In the genomic region with DNA sequence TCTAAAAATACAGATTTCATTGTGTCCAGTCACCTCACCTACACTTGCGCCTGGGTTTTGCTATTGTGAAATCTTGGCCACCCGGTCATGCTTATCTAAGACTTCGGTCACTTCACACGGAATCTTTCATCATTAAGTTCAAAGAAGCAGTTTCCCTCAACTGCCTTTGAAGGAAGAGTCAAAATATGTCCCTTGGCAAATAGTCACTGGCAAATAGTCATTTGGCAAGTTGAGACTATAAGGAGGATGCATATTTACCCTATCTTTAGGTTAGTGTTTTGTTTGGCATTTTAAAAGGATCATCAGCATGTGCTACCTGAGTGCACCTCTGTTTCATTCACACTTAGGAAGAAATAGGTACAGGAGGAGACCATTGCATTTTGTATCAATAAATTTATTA, we compare ENCODE assay signal across 2 cellular contexts.
TF ChIP-seq lines count a peak whose summit lies in the region.

No MANE protein-coding gene starts in this region.

TF ChIP-seq in K562, 482 proteins besides CTCF, POLR2A, EP300 and RAD21 (continued from another document):
- no peak for TF ChIP-seq NR3C1 (CRISPR knock-in tag; IDR thresholded peaks at IDR 0.05)
- TF ChIP-seq ARNT (IDR thresholded peaks at IDR 0.05), result no peak
- TF ChIP-seq CEBPB (tag; IDR thresholded peaks at IDR 0.05), result peak; percentile 74
- TF ChIP-seq ZNF584 (CRISPR knock-in tag; IDR thresholded peaks at IDR 0.05; ENCODE audit: low read depth), result no peak
- TF ChIP-seq CEBPG (CRISPR knock-in tag; IDR thresholded peaks at IDR 0.05), result no peak
- peak; percentile 75 to 88 for TF ChIP-seq CEBPG (tag; conservative IDR thresholded peaks at IDR 0.05 in 1 of 2, IDR thresholded peaks at IDR 0.05 in 1 of 2)

TF ChIP-seq in HepG2, 621 proteins besides CTCF, POLR2A, EP300 and RAD21 (continued from another document and continues in another):
- TF ChIP-seq NCOA2 (CRISPR knock-in tag; IDR thresholded peaks at IDR 0.05), result peak; percentile 100
- no peak for TF ChIP-seq TAF15 (IDR thresholded peaks at IDR 0.05; ENCODE audit: low read depth, low read length, poor library complexity, severe bottlenecking)
- no peak for TF ChIP-seq ZSCAN22 (CRISPR knock-in tag; IDR thresholded peaks at IDR 0.05)
- TF ChIP-seq ZFP90 (CRISPR knock-in tag; IDR thresholded peaks at IDR 0.05; ENCODE audit: borderline replicate concordance), result no peak
- TF ChIP-seq ZNF775 (CRISPR knock-in tag; IDR thresholded peaks at IDR 0.05; ENCODE audit: borderline replicate concordance), result peak; percentile 87; the same call in 1 of the 2 replicates
- peak; percentile 98 for TF ChIP-seq CEBPG (CRISPR knock-in tag; IDR thresholded peaks at IDR 0.05)
- TF ChIP-seq IKZF4 (CRISPR knock-in tag; IDR thresholded peaks at IDR 0.05; ENCODE audit: borderline replicate concordance, low read depth, not compliant biosample characterization), result no peak
- TF ChIP-seq, protein P1, sequence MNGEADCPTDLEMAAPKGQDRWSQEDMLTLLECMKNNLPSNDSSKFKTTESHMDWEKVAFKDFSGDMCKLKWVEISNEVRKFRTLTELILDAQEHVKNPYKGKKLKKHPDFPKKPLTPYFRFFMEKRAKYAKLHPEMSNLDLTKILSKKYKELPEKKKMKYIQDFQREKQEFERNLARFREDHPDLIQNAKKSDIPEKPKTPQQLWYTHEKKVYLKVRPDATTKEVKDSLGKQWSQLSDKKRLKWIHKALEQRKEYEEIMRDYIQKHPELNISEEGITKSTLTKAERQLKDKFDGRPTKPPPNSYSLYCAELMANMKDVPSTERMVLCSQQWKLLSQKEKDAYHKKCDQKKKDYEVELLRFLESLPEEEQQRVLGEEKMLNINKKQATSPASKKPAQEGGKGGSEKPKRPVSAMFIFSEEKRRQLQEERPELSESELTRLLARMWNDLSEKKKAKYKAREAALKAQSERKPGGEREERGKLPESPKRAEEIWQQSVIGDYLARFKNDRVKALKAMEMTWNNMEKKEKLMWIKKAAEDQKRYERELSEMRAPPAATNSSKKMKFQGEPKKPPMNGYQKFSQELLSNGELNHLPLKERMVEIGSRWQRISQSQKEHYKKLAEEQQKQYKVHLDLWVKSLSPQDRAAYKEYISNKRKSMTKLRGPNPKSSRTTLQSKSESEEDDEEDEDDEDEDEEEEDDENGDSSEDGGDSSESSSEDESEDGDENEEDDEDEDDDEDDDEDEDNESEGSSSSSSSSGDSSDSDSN (CRISPR knock-in tag; IDR thresholded peaks at IDR 0.05), result no peak
- no peak for TF ChIP-seq ZNF326 (CRISPR knock-in tag; IDR thresholded peaks at IDR 0.05; ENCODE audit: borderline replicate concordance)
- TF ChIP-seq, protein P2, sequence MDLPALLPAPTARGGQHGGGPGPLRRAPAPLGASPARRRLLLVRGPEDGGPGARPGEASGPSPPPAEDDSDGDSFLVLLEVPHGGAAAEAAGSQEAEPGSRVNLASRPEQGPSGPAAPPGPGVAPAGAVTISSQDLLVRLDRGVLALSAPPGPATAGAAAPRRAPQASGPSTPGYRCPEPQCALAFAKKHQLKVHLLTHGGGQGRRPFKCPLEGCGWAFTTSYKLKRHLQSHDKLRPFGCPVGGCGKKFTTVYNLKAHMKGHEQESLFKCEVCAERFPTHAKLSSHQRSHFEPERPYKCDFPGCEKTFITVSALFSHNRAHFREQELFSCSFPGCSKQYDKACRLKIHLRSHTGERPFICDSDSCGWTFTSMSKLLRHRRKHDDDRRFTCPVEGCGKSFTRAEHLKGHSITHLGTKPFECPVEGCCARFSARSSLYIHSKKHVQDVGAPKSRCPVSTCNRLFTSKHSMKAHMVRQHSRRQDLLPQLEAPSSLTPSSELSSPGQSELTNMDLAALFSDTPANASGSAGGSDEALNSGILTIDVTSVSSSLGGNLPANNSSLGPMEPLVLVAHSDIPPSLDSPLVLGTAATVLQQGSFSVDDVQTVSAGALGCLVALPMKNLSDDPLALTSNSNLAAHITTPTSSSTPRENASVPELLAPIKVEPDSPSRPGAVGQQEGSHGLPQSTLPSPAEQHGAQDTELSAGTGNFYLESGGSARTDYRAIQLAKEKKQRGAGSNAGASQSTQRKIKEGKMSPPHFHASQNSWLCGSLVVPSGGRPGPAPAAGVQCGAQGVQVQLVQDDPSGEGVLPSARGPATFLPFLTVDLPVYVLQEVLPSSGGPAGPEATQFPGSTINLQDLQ (CRISPR knock-in tag; IDR thresholded peaks at IDR 0.05), result no peak
- TF ChIP-seq, protein P3, sequence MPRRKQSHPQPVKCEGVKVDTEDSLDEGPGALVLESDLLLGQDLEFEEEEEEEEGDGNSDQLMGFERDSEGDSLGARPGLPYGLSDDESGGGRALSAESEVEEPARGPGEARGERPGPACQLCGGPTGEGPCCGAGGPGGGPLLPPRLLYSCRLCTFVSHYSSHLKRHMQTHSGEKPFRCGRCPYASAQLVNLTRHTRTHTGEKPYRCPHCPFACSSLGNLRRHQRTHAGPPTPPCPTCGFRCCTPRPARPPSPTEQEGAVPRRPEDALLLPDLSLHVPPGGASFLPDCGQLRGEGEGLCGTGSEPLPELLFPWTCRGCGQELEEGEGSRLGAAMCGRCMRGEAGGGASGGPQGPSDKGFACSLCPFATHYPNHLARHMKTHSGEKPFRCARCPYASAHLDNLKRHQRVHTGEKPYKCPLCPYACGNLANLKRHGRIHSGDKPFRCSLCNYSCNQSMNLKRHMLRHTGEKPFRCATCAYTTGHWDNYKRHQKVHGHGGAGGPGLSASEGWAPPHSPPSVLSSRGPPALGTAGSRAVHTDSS (CRISPR knock-in tag; conservative IDR thresholded peaks at IDR 0.05), result no peak
- no peak for TF ChIP-seq HNRNPL (IDR thresholded peaks at IDR 0.05; ENCODE audit: low read depth, low read length)
- TF ChIP-seq ZNF776 (CRISPR knock-in tag; IDR thresholded peaks at IDR 0.05), result no peak
- TF ChIP-seq, protein P4, sequence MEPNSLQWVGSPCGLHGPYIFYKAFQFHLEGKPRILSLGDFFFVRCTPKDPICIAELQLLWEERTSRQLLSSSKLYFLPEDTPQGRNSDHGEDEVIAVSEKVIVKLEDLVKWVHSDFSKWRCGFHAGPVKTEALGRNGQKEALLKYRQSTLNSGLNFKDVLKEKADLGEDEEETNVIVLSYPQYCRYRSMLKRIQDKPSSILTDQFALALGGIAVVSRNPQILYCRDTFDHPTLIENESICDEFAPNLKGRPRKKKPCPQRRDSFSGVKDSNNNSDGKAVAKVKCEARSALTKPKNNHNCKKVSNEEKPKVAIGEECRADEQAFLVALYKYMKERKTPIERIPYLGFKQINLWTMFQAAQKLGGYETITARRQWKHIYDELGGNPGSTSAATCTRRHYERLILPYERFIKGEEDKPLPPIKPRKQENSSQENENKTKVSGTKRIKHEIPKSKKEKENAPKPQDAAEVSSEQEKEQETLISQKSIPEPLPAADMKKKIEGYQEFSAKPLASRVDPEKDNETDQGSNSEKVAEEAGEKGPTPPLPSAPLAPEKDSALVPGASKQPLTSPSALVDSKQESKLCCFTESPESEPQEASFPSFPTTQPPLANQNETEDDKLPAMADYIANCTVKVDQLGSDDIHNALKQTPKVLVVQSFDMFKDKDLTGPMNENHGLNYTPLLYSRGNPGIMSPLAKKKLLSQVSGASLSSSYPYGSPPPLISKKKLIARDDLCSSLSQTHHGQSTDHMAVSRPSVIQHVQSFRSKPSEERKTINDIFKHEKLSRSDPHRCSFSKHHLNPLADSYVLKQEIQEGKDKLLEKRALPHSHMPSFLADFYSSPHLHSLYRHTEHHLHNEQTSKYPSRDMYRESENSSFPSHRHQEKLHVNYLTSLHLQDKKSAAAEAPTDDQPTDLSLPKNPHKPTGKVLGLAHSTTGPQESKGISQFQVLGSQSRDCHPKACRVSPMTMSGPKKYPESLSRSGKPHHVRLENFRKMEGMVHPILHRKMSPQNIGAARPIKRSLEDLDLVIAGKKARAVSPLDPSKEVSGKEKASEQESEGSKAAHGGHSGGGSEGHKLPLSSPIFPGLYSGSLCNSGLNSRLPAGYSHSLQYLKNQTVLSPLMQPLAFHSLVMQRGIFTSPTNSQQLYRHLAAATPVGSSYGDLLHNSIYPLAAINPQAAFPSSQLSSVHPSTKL (CRISPR knock-in tag; IDR thresholded peaks at IDR 0.05), result peak; percentile 100
- TF ChIP-seq GLI4 (CRISPR knock-in tag; IDR thresholded peaks at IDR 0.05; ENCODE audit: borderline replicate concordance), result no peak
- TF ChIP-seq, protein P5, sequence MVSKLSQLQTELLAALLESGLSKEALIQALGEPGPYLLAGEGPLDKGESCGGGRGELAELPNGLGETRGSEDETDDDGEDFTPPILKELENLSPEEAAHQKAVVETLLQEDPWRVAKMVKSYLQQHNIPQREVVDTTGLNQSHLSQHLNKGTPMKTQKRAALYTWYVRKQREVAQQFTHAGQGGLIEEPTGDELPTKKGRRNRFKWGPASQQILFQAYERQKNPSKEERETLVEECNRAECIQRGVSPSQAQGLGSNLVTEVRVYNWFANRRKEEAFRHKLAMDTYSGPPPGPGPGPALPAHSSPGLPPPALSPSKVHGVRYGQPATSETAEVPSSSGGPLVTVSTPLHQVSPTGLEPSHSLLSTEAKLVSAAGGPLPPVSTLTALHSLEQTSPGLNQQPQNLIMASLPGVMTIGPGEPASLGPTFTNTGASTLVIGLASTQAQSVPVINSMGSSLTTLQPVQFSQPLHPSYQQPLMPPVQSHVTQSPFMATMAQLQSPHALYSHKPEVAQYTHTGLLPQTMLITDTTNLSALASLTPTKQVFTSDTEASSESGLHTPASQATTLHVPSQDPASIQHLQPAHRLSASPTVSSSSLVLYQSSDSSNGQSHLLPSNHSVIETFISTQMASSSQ (IDR thresholded peaks at IDR 0.05; ENCODE audit: low read depth), result peak; percentile 83
- TF ChIP-seq, protein P5 (CRISPR knock-in tag; IDR thresholded peaks at IDR 0.05; ENCODE audit: borderline replicate concordance), result peak; percentile 93
- TF ChIP-seq ZFP36 (IDR thresholded peaks at IDR 0.05; ENCODE audit: borderline replicate concordance, low read depth, low read length, partially characterized antibody), result no peak
- TF ChIP-seq CENPT (CRISPR knock-in tag; IDR thresholded peaks at IDR 0.05; ENCODE audit: low read depth), result no peak
- TF ChIP-seq, protein P6, sequence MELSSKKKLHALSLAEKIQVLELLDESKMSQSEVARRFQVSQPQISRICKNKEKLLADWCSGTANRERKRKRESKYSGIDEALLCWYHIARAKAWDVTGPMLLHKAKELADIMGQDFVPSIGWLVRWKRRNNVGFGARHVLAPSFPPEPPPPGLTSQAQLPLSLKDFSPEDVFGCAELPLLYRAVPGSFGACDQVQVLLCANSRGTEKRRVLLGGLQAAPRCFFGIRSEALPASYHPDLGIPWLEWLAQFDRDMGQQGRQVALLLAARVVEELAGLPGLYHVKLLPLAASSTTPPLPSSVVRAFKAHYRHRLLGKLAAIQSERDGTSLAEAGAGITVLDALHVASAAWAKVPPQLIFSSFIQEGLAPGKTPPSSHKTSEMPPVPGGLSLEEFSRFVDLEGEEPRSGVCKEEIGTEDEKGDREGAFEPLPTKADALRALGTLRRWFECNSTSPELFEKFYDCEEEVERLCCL (CRISPR knock-in tag; IDR thresholded peaks at IDR 0.05; ENCODE audit: borderline replicate concordance), result no peak
- TF ChIP-seq ZFP37 (CRISPR knock-in tag; IDR thresholded peaks at IDR 0.05; ENCODE audit: borderline replicate concordance), result no peak
- no peak for TF ChIP-seq ZFP82 (CRISPR knock-in tag; IDR thresholded peaks at IDR 0.05; ENCODE audit: borderline replicate concordance)
- TF ChIP-seq, protein P7, sequence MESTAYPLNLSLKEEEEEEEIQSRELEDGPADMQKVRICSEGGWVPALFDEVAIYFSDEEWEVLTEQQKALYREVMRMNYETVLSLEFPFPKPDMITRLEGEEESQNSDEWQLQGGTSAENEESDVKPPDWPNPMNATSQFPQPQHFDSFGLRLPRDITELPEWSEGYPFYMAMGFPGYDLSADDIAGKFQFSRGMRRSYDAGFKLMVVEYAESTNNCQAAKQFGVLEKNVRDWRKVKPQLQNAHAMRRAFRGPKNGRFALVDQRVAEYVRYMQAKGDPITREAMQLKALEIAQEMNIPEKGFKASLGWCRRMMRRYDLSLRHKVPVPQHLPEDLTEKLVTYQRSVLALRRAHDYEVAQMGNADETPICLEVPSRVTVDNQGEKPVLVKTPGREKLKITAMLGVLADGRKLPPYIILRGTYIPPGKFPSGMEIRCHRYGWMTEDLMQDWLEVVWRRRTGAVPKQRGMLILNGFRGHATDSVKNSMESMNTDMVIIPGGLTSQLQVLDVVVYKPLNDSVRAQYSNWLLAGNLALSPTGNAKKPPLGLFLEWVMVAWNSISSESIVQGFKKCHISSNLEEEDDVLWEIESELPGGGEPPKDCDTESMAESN (CRISPR knock-in tag; conservative IDR thresholded peaks at IDR 0.05), result no peak; the same call in 1 of the 2 replicates
- TF ChIP-seq, protein P8, sequence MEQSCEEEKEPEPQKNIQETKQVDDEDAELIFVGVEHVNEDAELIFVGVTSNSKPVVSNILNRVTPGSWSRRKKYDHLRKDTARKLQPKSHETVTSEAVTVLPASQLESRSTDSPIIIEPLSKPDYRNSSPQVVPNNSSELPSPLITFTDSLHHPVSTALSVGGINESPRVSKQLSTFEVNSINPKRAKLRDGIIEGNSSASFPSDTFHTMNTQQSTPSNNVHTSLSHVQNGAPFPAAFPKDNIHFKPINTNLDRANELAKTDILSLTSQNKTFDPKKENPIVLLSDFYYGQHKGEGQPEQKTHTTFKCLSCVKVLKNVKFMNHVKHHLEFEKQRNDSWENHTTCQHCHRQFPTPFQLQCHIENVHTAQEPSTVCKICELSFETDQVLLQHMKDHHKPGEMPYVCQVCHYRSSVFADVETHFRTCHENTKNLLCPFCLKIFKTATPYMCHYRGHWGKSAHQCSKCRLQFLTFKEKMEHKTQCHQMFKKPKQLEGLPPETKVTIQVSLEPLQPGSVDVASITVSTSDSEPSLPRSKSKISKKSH (CRISPR knock-in tag; IDR thresholded peaks at IDR 0.05; ENCODE audit: borderline replicate concordance), result no peak
- TF ChIP-seq, protein P9, sequence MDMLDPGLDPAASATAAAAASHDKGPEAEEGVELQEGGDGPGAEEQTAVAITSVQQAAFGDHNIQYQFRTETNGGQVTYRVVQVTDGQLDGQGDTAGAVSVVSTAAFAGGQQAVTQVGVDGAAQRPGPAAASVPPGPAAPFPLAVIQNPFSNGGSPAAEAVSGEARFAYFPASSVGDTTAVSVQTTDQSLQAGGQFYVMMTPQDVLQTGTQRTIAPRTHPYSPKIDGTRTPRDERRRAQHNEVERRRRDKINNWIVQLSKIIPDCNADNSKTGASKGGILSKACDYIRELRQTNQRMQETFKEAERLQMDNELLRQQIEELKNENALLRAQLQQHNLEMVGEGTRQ (IDR thresholded peaks at IDR 0.05; ENCODE audit: low read depth, low read length), result no peak
- TF ChIP-seq, protein P9 (CRISPR knock-in tag; IDR thresholded peaks at IDR 0.05; ENCODE audit: borderline replicate concordance), result no peak
- no peak for TF ChIP-seq ZNF891 (CRISPR knock-in tag; IDR thresholded peaks at IDR 0.05)
- no peak for TF ChIP-seq IKZF1 (IDR thresholded peaks at IDR 0.05)
- peak; percentile 100 for TF ChIP-seq ISL2 (CRISPR knock-in tag; IDR thresholded peaks at IDR 0.05)
